In genomic region chr1:45205000-45205909, GRCh38 we compare ENCODE assay signal across 8 cellular contexts. TPM values are rescaled to one million over a fixed set of nuclear protein-coding genes. Genes with fewer than 3 reads are reported as not detected.
DNase-seq lines count a peak whose midpoint lies in the region; ATAC-seq and TF ChIP-seq lines count a peak whose summit lies in the region.

No MANE protein-coding gene starts in this region.

- no peaks in the 10 kb centered on the region for H3K4me1 ChIP-seq in foreskin keratinocyte

- no peak overlapping the region for H3K27ac ChIP-seq in foreskin keratinocyte

- TF ChIP-seq CTCF in foreskin keratinocyte (conservative IDR thresholded peaks at IDR 0.05) (no peak), nephron progenitor cell (IDR thresholded peaks at IDR 0.05) (no peak)

- peaks cover 47% of the 10 kb centered on the region for H3K27me3 Mint-ChIP-seq in activated T-helper 1 cell treated with anti-CD3 and anti-CD28 coated beads, Interleukin-12 subunit alpha, Interleukin-12 subunit beta, Interleukin-2, Interleukin-4 antibody, amounts not matched to agents 30 ng/mL and 10 ng/mL and 1 ng/mL, durations not matched to agents 14 hours and 24 hours and 36 hours (ENCODE audit: insufficient read depth)
- H3K27me3 Mint-ChIP-seq in nephron progenitor cell (ENCODE audit: low read depth, poor library complexity), result peaks cover 24% of the 10 kb centered on the region

- peak; percentile 31 for DNase-seq in AG08395 (ENCODE audit: low spot score)
- DNase-seq in NCI-H187 treated with DMSO at 0.1 percent for 48 hours (lab: John Stamatoyannopoulos, UW), result peak; percentile 9
- no peak for DNase-seq in activated T-helper 1 cell treated with anti-CD3 and anti-CD28 coated beads, Interleukin-12 subunit alpha, Interleukin-12 subunit beta, Interleukin-2, Interleukin-4 antibody, amounts not matched to agents 30 ng/mL and 10 ng/mL and 1 ng/mL, durations not matched to agents 14 hours and 24 hours and 36 hours (ENCODE audit: low spot score)
- no peak for DNase-seq in foreskin keratinocyte
- DNase-seq in nephron progenitor cell, result peak; percentile 75
- no peak for DNase-seq in OCI-M1 (lab: John Stamatoyannopoulos, UW)

- no peaks in the 10 kb centered on the region for H3K9me3 Mint-ChIP-seq in activated T-helper 1 cell treated with anti-CD3 and anti-CD28 coated beads, Interleukin-12 subunit alpha, Interleukin-12 subunit beta, Interleukin-2, Interleukin-4 antibody, amounts not matched to agents 30 ng/mL and 10 ng/mL and 1 ng/mL, durations not matched to agents 14 hours and 24 hours and 36 hours
- H3K9me3 Mint-ChIP-seq in nephron progenitor cell, result no peaks in the 10 kb centered on the region

- peaks cover 87% of the 10 kb centered on the region for H3K27me3 ChIP-seq in foreskin keratinocyte

- ATAC-seq in GM19467 (IDR thresholded peaks at IDR 0.05; ENCODE audit: unreplicated experiment) (peak; percentile 24), foreskin keratinocyte (peak; percentile 17), HG03439 (IDR thresholded peaks at IDR 0.05; ENCODE audit: unreplicated experiment) (no peak)

- no peaks in the 10 kb centered on the region for H3K36me3 Mint-ChIP-seq in activated T-helper 1 cell treated with anti-CD3 and anti-CD28 coated beads, Interleukin-12 subunit alpha, Interleukin-12 subunit beta, Interleukin-2, Interleukin-4 antibody, amounts not matched to agents 30 ng/mL and 10 ng/mL and 1 ng/mL, durations not matched to agents 14 hours and 24 hours and 36 hours (ENCODE audit: low read depth)
- H3K36me3 Mint-ChIP-seq in nephron progenitor cell (ENCODE audit: low read depth), result no peaks in the 10 kb centered on the region

- H3K4me1 Mint-ChIP-seq in activated T-helper 1 cell treated with anti-CD3 and anti-CD28 coated beads, Interleukin-12 subunit alpha, Interleukin-12 subunit beta, Interleukin-2, Interleukin-4 antibody, amounts not matched to agents 30 ng/mL and 10 ng/mL and 1 ng/mL, durations not matched to agents 14 hours and 24 hours and 36 hours (ENCODE audit: low read depth), result peaks cover 17% of the 10 kb centered on the region
- peaks cover 33% of the 10 kb centered on the region for H3K4me1 Mint-ChIP-seq in nephron progenitor cell

- H3K4me3 Mint-ChIP-seq in activated T-helper 1 cell treated with anti-CD3 and anti-CD28 coated beads, Interleukin-12 subunit alpha, Interleukin-12 subunit beta, Interleukin-2, Interleukin-4 antibody, amounts not matched to agents 30 ng/mL and 10 ng/mL and 1 ng/mL, durations not matched to agents 14 hours and 24 hours and 36 hours, result peak overlapping the region; percentile 83
- peak overlapping the region; percentile 90 for H3K4me3 Mint-ChIP-seq in nephron progenitor cell

- intact Hi-C loops in activated T-helper 1 cell treated with anti-CD3 and anti-CD28 coated beads, Interleukin-12 subunit alpha, Interleukin-12 subunit beta, Interleukin-2, Interleukin-4 antibody, amounts not matched to agents 30 ng/mL and 10 ng/mL and 1 ng/mL, durations not matched to agents 14 hours and 24 hours and 36 hours (cut with micrococcal nuclease), result no loop called here

- H3K27ac Mint-ChIP-seq in activated T-helper 1 cell treated with anti-CD3 and anti-CD28 coated beads, Interleukin-12 subunit alpha, Interleukin-12 subunit beta, Interleukin-2, Interleukin-4 antibody, amounts not matched to agents 30 ng/mL and 10 ng/mL and 1 ng/mL, durations not matched to agents 14 hours and 24 hours and 36 hours, result peak overlapping the region; percentile 86
- peak overlapping the region; percentile 82 for H3K27ac Mint-ChIP-seq in nephron progenitor cell

RNA-seq across cellular contexts. Expression of gene ZSWIM5, which starts 1.1 kb away (rescaled TPM):
- total RNA-seq in activated T-helper 1 cell treated with anti-CD3 and anti-CD28 coated beads, Interleukin-12 subunit alpha, Interleukin-12 subunit beta, Interleukin-2, Interleukin-4 antibody, amounts not matched to agents 30 ng/mL and 10 ng/mL and 1 ng/mL, durations not matched to agents 14 hours and 24 hours and 36 hours, result 0.10 and 0.15 TPM in 2 replicates
- not detected in 2 replicates for total RNA-seq in foreskin keratinocyte
- not detected in 2 replicates for polyA plus RNA-seq in foreskin keratinocyte

Comparison
In these comparisons a context has a peak if more than half of its experiments do, and no peak if none do; other contexts are left out.
1. DNase-seq: peak in AG08395 (single experiment), NCI-H187 treated with DMSO at 0.1 percent for 48 hours (single experiment) and nephron progenitor cell (single experiment); none in activated T-helper 1 cell treated with anti-CD3 and anti-CD28 coated beads, Interleukin-12 subunit alpha, Interleukin-12 subunit beta, Interleukin-2, Interleukin-4 antibody, amounts not matched to agents 30 ng/mL and 10 ng/mL and 1 ng/mL, durations not matched to agents 14 hours and 24 hours and 36 hours (single experiment), foreskin keratinocyte (0 of 2) and OCI-M1 (single experiment).